16 cellular contexts compared by ENCODE assay signal in genomic region chr1:213326666-213327317, GRCh38.
DNase-seq lines count a peak whose midpoint lies in the region; ATAC-seq and TF ChIP-seq lines count a peak whose summit lies in the region.
"Had no signal": no experiment of that assay in that cellular context is flagged by ENCODE, and none has a peak within 500 bp of the region (broad histone marks: within the 10 kb centered on the region; RNA-seq: fewer than 3 reads in every experiment).

No MANE protein-coding gene starts in this region.

- no peaks in the 10 kb centered on the region for H3K9me2 ChIP-seq in SK-N-SH

- no peaks in the 10 kb centered on the region for H3K27me3 Mint-ChIP-seq in type B pancreatic cell

- H3K79me2 ChIP-seq in SK-N-SH (ENCODE audit: insufficient read depth): no peaks in the 10 kb centered on the region

- no peak for DNase-seq in SK-N-SH
- peak; percentile 75 for DNase-seq in adipocyte (ENCODE audit: low read depth)
- peak; percentile 27 to 28 for DNase-seq in heart right ventricle
- DNase-seq in type B pancreatic cell (ENCODE audit: extremely low spot score, unreplicated experiment): no peak
- DNase-seq in hippocampal formation (lab: John Stamatoyannopoulos, UW): no peak
- DNase-seq in activated CD4-positive, CD25-positive, alpha-beta regulatory T cell treated with anti-CD3 and anti-CD28 coated beads, Interleukin-2, amount 50 U/mL, for 72 hours: no peak
- no peak for DNase-seq in GM19240 (ENCODE audit: insufficient read length, low spot score)
- DNase-seq: 8988T; activated B cell treated with CpG ODN at 0.5 μM for 24 hours; activated naive CD4-positive, alpha-beta T cell treated with Interleukin-2 at 50 U/mL for 16 hours; NCI-H526; stimulated activated CD4-positive, alpha-beta T cell treated with anti-CD3 and anti-CD28 coated beads, Interleukin-2, amount 100 ng/mL, for 24 hours had no signal

- H3K4me3 ChIP-seq in SK-N-SH (ENCODE audit: low read depth in 2 of 2, low read length in 1 of 2): no peak overlapping the region
- peak overlapping the region; percentile 1 for H3K4me3 ChIP-seq in adipocyte (ENCODE audit: low read length)
- H3K4me3 ChIP-seq in heart right ventricle: no peak overlapping the region
- H3K4me3 ChIP-seq: GM12878, upper lobe of left lung had no signal

- TF ChIP-seq EP300 in SK-N-SH (IDR thresholded peaks at IDR 0.05; ENCODE audit: borderline replicate concordance in 1 of 2, low read depth in 1 of 2, low read length in 1 of 2): no peak

- no peaks in the 10 kb centered on the region for H3K9me3 Mint-ChIP-seq in type B pancreatic cell
- H3K9me3 Mint-ChIP-seq: activated B cell treated with CpG ODN at 0.5 μM for 24 hours had no signal

- H3K27ac Mint-ChIP-seq in type B pancreatic cell: peak overlapping the region; percentile 25
- H3K27ac Mint-ChIP-seq: activated B cell treated with CpG ODN at 0.5 μM for 24 hours had no signal

- no peak for TF ChIP-seq RAD21 in SK-N-SH (IDR thresholded peaks at IDR 0.05; ENCODE audit: low read length)

- H3K27me3 ChIP-seq in SK-N-SH (ENCODE audit: insufficient read depth) (no peaks in the 10 kb centered on the region), adipocyte (replicated peaks; ENCODE audit: control insufficient read depth, insufficient read depth, low read length) (no peaks in the 10 kb centered on the region), heart right ventricle (no peaks in the 10 kb centered on the region)
- H3K27me3 ChIP-seq: foreskin keratinocyte, upper lobe of left lung had no signal

- H3K36me3 Mint-ChIP-seq in type B pancreatic cell: no peaks in the 10 kb centered on the region

- CTCF ChIA-PET in SK-N-SH (lab: Yijun Ruan, JAX): no interaction called here

- WGBS in SK-N-SH (ENCODE audit: low lambda C conversion rate): 55% methylated on average over 3 of the region's 3 CpGs
- 78 to 80% methylated on average over 3 of the region's 3 CpGs for WGBS in heart right ventricle, 2 donors

- H3K4me1 ChIP-seq in SK-N-SH (ENCODE audit: control insufficient read depth in 1 of 2, insufficient read depth in 2 of 2, low read depth in 1 of 2, low read length in 1 of 2): peaks cover 0 to 10% of the 10 kb centered on the region in 2 experiments; a peak in 2 of 4 replicates
- H3K4me1 ChIP-seq in adipocyte (ENCODE audit: control insufficient read depth, insufficient read depth, low read length): peaks cover 15% of the 10 kb centered on the region
- peaks cover 0 to 21% (median 0%) of the 10 kb centered on the region in 9 donors for H3K4me1 ChIP-seq in heart right ventricle
- H3K4me1 ChIP-seq: foreskin keratinocyte had no signal

- H3K9ac ChIP-seq in SK-N-SH (no peak overlapping the region), adipocyte (ENCODE audit: low read length) (no peak overlapping the region)

- H3F3A ChIP-seq in SK-N-SH (replicated peaks; ENCODE audit: insufficient read depth): no peaks in the 10 kb centered on the region

- H3K4me2 ChIP-seq in SK-N-SH: peak overlapping the region; percentile 51; the same call in 1 of the 2 replicates

- POLR2A ChIA-PET in SK-N-SH (lab: Yijun Ruan, JAX): interaction anchor here (0.7 kb wide), 1 partner anchor 276 kb away, joined by 3 read pairs; the partner anchor contains the start of gene RPS6KC1

- H3K4me3 Mint-ChIP-seq in type B pancreatic cell: no peak overlapping the region
- H3K4me3 Mint-ChIP-seq: activated B cell treated with CpG ODN at 0.5 μM for 24 hours had no signal

- peak overlapping the region; percentile 71 for H2AFZ ChIP-seq in SK-N-SH (ENCODE audit: low read depth)

- H3K36me3 ChIP-seq in SK-N-SH (replicated peaks in 1 of 2; ENCODE audit: control insufficient read depth in 1 of 2, insufficient read depth in 2 of 2, low read length in 1 of 2): no peaks in the 10 kb centered on the region
- H3K36me3 ChIP-seq in adipocyte (ENCODE audit: control insufficient read depth, insufficient read depth, low read length, severe bottlenecking): no peaks in the 10 kb centered on the region
- no peaks in the 10 kb centered on the region for H3K36me3 ChIP-seq in heart right ventricle
- H3K36me3 ChIP-seq: upper lobe of left lung had no signal

- H3K27ac ChIP-seq in SK-N-SH (ENCODE audit: low read depth in 2 of 2, low read length in 1 of 2) (peak overlapping the region in 1 of 2 experiments; percentile 37; a peak in 1 of 4 replicates), heart right ventricle (peak overlapping the region in 1 of 10 donors; percentile 54)
- H3K27ac ChIP-seq: foreskin keratinocyte had no signal

- no peaks in the 10 kb centered on the region for H4K20me1 ChIP-seq in SK-N-SH (ENCODE audit: insufficient read depth)

- intact Hi-C loops in heart right ventricle (cut with DNase I): no loop called here

- TF ChIP-seq CTCF in SK-N-SH (IDR thresholded peaks at IDR 0.05) (no peak), heart right ventricle (IDR thresholded peaks at IDR 0.05) (no peak), type B pancreatic cell (conservative IDR thresholded peaks at IDR 0.05) (no peak)

- no peak; the same call in 2 of the 3 replicates for ATAC-seq in SK-N-SH treated with all-trans-retinoic acid at 6 μM for 48 hours
- peak in 5 of 8 donors; percentile 55 to 79 (median 68) for ATAC-seq in heart right ventricle
- ATAC-seq: foreskin keratinocyte, GM12878 had no signal

- H3K4me1 Mint-ChIP-seq in type B pancreatic cell (ENCODE audit: unreplicated experiment): peaks cover 8% of the 10 kb centered on the region
- H3K4me1 Mint-ChIP-seq: activated B cell treated with CpG ODN at 0.5 μM for 24 hours had no signal

- H3K9me3 ChIP-seq in SK-N-SH (no peaks in the 10 kb centered on the region), adipocyte (ENCODE audit: control insufficient read depth, low read length) (no peaks in the 10 kb centered on the region), heart right ventricle (no peaks in the 10 kb centered on the region)
- H3K9me3 ChIP-seq: upper lobe of left lung had no signal

TF ChIP-seq in SK-N-SH, 30 proteins besides CTCF, POLR2A, EP300 and RAD21 (continues in another document):
- TF ChIP-seq, protein P1, sequence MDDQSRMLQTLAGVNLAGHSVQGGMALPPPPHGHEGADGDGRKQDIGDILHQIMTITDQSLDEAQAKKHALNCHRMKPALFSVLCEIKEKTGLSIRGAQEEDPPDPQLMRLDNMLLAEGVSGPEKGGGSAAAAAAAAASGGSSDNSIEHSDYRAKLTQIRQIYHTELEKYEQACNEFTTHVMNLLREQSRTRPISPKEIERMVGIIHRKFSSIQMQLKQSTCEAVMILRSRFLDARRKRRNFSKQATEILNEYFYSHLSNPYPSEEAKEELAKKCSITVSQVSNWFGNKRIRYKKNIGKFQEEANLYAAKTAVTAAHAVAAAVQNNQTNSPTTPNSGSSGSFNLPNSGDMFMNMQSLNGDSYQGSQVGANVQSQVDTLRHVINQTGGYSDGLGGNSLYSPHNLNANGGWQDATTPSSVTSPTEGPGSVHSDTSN (IDR thresholded peaks at IDR 0.05): no peak
- TF ChIP-seq, protein P2, sequence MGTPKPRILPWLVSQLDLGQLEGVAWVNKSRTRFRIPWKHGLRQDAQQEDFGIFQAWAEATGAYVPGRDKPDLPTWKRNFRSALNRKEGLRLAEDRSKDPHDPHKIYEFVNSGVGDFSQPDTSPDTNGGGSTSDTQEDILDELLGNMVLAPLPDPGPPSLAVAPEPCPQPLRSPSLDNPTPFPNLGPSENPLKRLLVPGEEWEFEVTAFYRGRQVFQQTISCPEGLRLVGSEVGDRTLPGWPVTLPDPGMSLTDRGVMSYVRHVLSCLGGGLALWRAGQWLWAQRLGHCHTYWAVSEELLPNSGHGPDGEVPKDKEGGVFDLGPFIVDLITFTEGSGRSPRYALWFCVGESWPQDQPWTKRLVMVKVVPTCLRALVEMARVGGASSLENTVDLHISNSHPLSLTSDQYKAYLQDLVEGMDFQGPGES (IDR thresholded peaks at IDR 0.05; ENCODE audit: low read depth, low read length): no peak
- TF ChIP-seq SIN3A (IDR thresholded peaks at IDR 0.05; ENCODE audit: borderline replicate concordance, low read depth, low read length): no peak
- TF ChIP-seq FOSL2 (IDR thresholded peaks at IDR 0.05; ENCODE audit: borderline replicate concordance, low read depth): no peak
- TF ChIP-seq RXRA (IDR thresholded peaks at IDR 0.05; ENCODE audit: borderline replicate concordance, low read depth): no peak
- TF ChIP-seq SMC3 (IDR thresholded peaks at IDR 0.05; ENCODE audit: low read depth, low read length): no peak

TF ChIP-seq in SK-N-SH treated with all-trans-retinoic acid at 6 μM for 48 hours, 23 proteins besides CTCF, POLR2A, EP300 and RAD21 (continues in another document):
- TF ChIP-seq RARB (CRISPR knock-in tag; IDR thresholded peaks at IDR 0.05): no peak
- TF ChIP-seq, protein P3, sequence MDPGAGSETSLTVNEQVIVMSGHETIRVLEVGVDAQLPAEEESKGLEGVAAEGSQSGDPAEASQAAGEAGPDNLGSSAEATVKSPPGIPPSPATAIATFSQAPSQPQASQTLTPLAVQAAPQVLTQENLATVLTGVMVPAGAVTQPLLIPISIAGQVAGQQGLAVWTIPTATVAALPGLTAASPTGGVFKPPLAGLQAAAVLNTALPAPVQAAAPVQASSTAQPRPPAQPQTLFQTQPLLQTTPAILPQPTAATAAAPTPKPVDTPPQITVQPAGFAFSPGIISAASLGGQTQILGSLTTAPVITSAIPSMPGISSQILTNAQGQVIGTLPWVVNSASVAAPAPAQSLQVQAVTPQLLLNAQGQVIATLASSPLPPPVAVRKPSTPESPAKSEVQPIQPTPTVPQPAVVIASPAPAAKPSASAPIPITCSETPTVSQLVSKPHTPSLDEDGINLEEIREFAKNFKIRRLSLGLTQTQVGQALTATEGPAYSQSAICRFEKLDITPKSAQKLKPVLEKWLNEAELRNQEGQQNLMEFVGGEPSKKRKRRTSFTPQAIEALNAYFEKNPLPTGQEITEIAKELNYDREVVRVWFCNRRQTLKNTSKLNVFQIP (CRISPR knock-in tag; IDR thresholded peaks at IDR 0.05; ENCODE audit: borderline replicate concordance, low read depth): no peak
- TF ChIP-seq TOX (CRISPR knock-in tag; IDR thresholded peaks at IDR 0.05; ENCODE audit: borderline replicate concordance): no peak
- TF ChIP-seq ZNF8 (CRISPR knock-in tag; IDR thresholded peaks at IDR 0.05): no peak
- no peak for TF ChIP-seq OSR1 (CRISPR knock-in tag; IDR thresholded peaks at IDR 0.05)
- TF ChIP-seq ZC3H10 (CRISPR knock-in tag; IDR thresholded peaks at IDR 0.05): no peak
- TF ChIP-seq SNAI2 (CRISPR knock-in tag; IDR thresholded peaks at IDR 0.05): no peak

Comparison
In these comparisons a context has a peak if more than half of its experiments do, and no peak if none do; other contexts are left out.
1. DNase-seq: peak in adipocyte (single experiment) and heart right ventricle (2 of 2); none in SK-N-SH (single experiment), type B pancreatic cell (single experiment), hippocampal formation (0 of 2), activated CD4-positive, CD25-positive, alpha-beta regulatory T cell treated with anti-CD3 and anti-CD28 coated beads, Interleukin-2, amount 50 U/mL, for 72 hours (single experiment) and GM19240 (single experiment).